1 cellular context compared by ENCODE assay signal in genomic region chr19:21767065-21767800, GRCh38.
TF ChIP-seq lines count a peak whose summit lies in the region.

TSS of gene ZNF100 (minus strand) at chr19:21767579. CDS start at chr19:21767429, 150 bp downstream.

TF ChIP-seq in GM12878, 131 proteins besides CTCF, POLR2A, EP300 and RAD21 (continued from another document and continues in another):
- TF ChIP-seq CUX1 (IDR thresholded peaks at IDR 0.05; ENCODE audit: insufficient replicate concordance, low read depth, low read length), result no peak
- peak; percentile 75; the same call in 1 of the 2 replicates for TF ChIP-seq SIN3A (IDR thresholded peaks at IDR 0.05; ENCODE audit: low read depth, low read length)
- TF ChIP-seq FOS (IDR thresholded peaks at IDR 0.05; ENCODE audit: borderline replicate concordance, extremely low read depth, insufficient read length), result peak; percentile 61
- no peak for TF ChIP-seq KAT2A (conservative IDR thresholded peaks at IDR 0.05; ENCODE audit: control insufficient read depth, low read depth, low read length)
- no peak for TF ChIP-seq BCL3 (IDR thresholded peaks at IDR 0.05; ENCODE audit: borderline replicate concordance, insufficient read depth, low read depth, low read length, poor library complexity, severe bottlenecking)
- no peak for TF ChIP-seq ZNF207 (IDR thresholded peaks at IDR 0.05; ENCODE audit: borderline replicate concordance)
- no peak for TF ChIP-seq ZNF592 (IDR thresholded peaks at IDR 0.05)
- TF ChIP-seq ASH2L (IDR thresholded peaks at IDR 0.05; ENCODE audit: borderline replicate concordance, low read depth), result no peak
- 0 out of 2 replicates have a peak, but pooled peaks have one; percentile 27 for TF ChIP-seq RB1 (IDR thresholded peaks at IDR 0.05; ENCODE audit: borderline replicate concordance)
- peak; percentile 93 for TF ChIP-seq YY1 (IDR thresholded peaks at IDR 0.05; ENCODE audit: low read depth, low read length)
- no peak for TF ChIP-seq ZNF622 (IDR thresholded peaks at IDR 0.05)
- TF ChIP-seq MXI1 (IDR thresholded peaks at IDR 0.05; ENCODE audit: low read depth, low read length), result no peak
- TF ChIP-seq ZNF274 (IDR thresholded peaks at IDR 0.05; ENCODE audit: insufficient read depth, insufficient read length), result no peak
- no peak for TF ChIP-seq E2F8 (IDR thresholded peaks at IDR 0.05; ENCODE audit: low read depth, partially characterized antibody)
- TF ChIP-seq KLF5 (IDR thresholded peaks at IDR 0.05; ENCODE audit: partially characterized antibody), result peak; percentile 17
- TF ChIP-seq CREB1 (IDR thresholded peaks at IDR 0.05; ENCODE audit: low read depth), result peak; percentile 51; the same call in 1 of the 2 replicates
- TF ChIP-seq ELK1 (IDR thresholded peaks at IDR 0.05; ENCODE audit: low read depth, low read length), result no peak
- peak; percentile 30; the same call in 1 of the 2 replicates for TF ChIP-seq CEBPZ (IDR thresholded peaks at IDR 0.05; ENCODE audit: low read depth, low read length)
- TF ChIP-seq SMC3 (IDR thresholded peaks at IDR 0.05; ENCODE audit: borderline replicate concordance, low read length), result no peak
- TF ChIP-seq DPF2 (IDR thresholded peaks at IDR 0.05), result peak; percentile 56
- no peak for TF ChIP-seq BHLHE40 (IDR thresholded peaks at IDR 0.05; ENCODE audit: borderline replicate concordance in 1 of 2, low read depth in 2 of 2, low read length in 1 of 2)
- TF ChIP-seq NFXL1 (IDR thresholded peaks at IDR 0.05; ENCODE audit: borderline replicate concordance), result no peak
- no peak for TF ChIP-seq ATF3 (IDR thresholded peaks at IDR 0.05; ENCODE audit: borderline replicate concordance, extremely low read depth, low read depth, low read length)
- TF ChIP-seq IRF3 (IDR thresholded peaks at IDR 0.05), result peak; percentile 74
- TF ChIP-seq RCOR1 (conservative IDR thresholded peaks at IDR 0.05; ENCODE audit: low read depth, low read length), result no peak
- TF ChIP-seq CBX3 (IDR thresholded peaks at IDR 0.05; ENCODE audit: borderline replicate concordance, low read depth), result no peak
- no peak for TF ChIP-seq RELA (IDR thresholded peaks at IDR 0.05; ENCODE audit: borderline replicate concordance, partially characterized antibody)
- TF ChIP-seq MTA3 (IDR thresholded peaks at IDR 0.05; ENCODE audit: borderline replicate concordance, low read length), result no peak
- no peak for TF ChIP-seq ZBTB4 (CRISPR knock-in tag; IDR thresholded peaks at IDR 0.05)
- 0 out of 2 replicates have a peak, but pooled peaks have one; percentile 22 for TF ChIP-seq CREM (IDR thresholded peaks at IDR 0.05; ENCODE audit: low read depth)
- 0 out of 2 replicates have a peak, but pooled peaks have one; percentile 61 for TF ChIP-seq CBX5 (IDR thresholded peaks at IDR 0.05; ENCODE audit: low read depth)
- TF ChIP-seq SUPT20H (IDR thresholded peaks at IDR 0.05; ENCODE audit: borderline replicate concordance, control insufficient read depth, low read depth, low read length), result no peak
